9 cellular contexts compared by ENCODE assay signal in the genomic region with DNA sequence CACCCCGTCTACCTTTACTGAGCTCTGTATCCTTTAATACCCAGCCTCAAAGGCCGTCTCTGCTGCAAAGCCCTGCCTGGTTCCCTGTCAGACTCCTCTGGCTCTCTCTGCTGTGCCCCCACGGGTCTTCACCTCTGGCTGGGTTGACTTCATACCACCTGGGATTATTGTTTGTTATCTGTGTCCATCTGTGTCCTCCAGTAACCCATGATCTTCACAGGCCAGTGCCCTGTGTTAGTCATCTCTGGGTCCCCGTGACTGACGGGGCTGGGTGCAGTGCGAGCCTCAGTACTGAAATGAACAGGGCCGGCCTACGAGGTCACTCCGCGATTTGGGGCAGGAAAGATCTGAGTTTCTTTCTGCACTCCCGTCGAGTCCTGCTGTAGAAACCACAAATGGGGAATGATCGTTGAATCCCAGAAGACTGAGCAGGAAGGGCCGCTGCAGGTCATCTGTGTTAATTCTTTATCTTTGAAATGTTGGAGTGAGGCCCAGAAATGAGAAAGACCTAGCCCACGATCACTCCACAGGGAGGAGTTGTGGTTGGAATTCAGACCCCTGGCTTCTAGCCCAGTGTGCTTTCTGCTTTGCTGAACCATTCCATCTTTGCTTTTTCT. TPM values are rescaled to one million over a fixed set of nuclear protein-coding genes. Genes with fewer than 3 reads are reported as not detected.
DNase-seq lines count a peak whose midpoint lies in the region; ATAC-seq and TF ChIP-seq lines count a peak whose summit lies in the region.
"Had no signal": no experiment of that assay in that cellular context is flagged by ENCODE, and none has a peak within 500 bp of the region (broad histone marks: within the 10 kb centered on the region; RNA-seq: fewer than 3 reads in every experiment).

No MANE protein-coding gene starts in this region.

- H3K4me1 ChIP-seq in adipocyte (ENCODE audit: control insufficient read depth, insufficient read depth, low read length) (peaks cover 56% of the 10 kb centered on the region), thyroid gland (peaks cover 23 to 64% of the 10 kb centered on the region in 2 donors)
- H3K4me1 ChIP-seq in effector memory CD4-positive, alpha-beta T cell (ENCODE audit: control insufficient read depth, insufficient read depth, low read length, poor library complexity, severe bottlenecking), result no peaks in the 10 kb centered on the region

- DNase-seq in HT1080 (ENCODE audit: low read depth) (peak; percentile 72), adipocyte (ENCODE audit: low read depth) (peak; percentile 75), islet precursor cell (peak; percentile 53), thyroid gland (peak; percentile 89 to 92), Calu3 (no peak)
- no peak for DNase-seq in effector memory CD4-positive, alpha-beta T cell
- DNase-seq: activated B cell treated with CpG ODN at 0.5 μM for 24 hours had no signal

- H3K27ac Mint-ChIP-seq in Calu3 (ENCODE audit: unreplicated experiment), result no peak overlapping the region
- H3K27ac Mint-ChIP-seq: activated B cell treated with CpG ODN at 0.5 μM for 24 hours, memory B cell had no signal

- BruUV-seq in Calu3 (replicated peaks; lab: Mats Ljungman, UMichigan), result no TSS peak

- peaks cover 94% of the 10 kb centered on the region for H3K27me3 Mint-ChIP-seq in Calu3 (ENCODE audit: unreplicated experiment)

- intact Hi-C loops in thyroid gland (cut with DNase I), result no loop called here
- intact Hi-C loops in Calu3 (cut with micrococcal nuclease; ENCODE audit: unreplicated experiment), result no loop called here

- H3K4me1 Mint-ChIP-seq in Calu3 (ENCODE audit: low read depth, unreplicated experiment), result peaks cover 10% of the 10 kb centered on the region

- no peaks in the 10 kb centered on the region for H3K9me3 Mint-ChIP-seq in Calu3 (ENCODE audit: low read depth, unreplicated experiment)
- H3K9me3 Mint-ChIP-seq: activated B cell treated with CpG ODN at 0.5 μM for 24 hours, memory B cell had no signal

- ATAC-seq in GM19035 (IDR thresholded peaks at IDR 0.05; ENCODE audit: unreplicated experiment), result no peak

- TF ChIP-seq CTCF in thyroid gland (IDR thresholded peaks at IDR 0.05) (peak in 1 of 6 experiments; percentile 4), Calu3 (IDR thresholded peaks at IDR 0.05; ENCODE audit: unreplicated experiment) (no peak)

- peak overlapping the region; percentile 56 for H3K9ac ChIP-seq in adipocyte (ENCODE audit: low read length)

- H3K36me3 Mint-ChIP-seq in Calu3 (ENCODE audit: insufficient read depth, unreplicated experiment), result no peaks in the 10 kb centered on the region
- H3K36me3 Mint-ChIP-seq: memory B cell had no signal

- H3K27me3 ChIP-seq in adipocyte (replicated peaks; ENCODE audit: control insufficient read depth, insufficient read depth, low read length) (peaks cover 11% of the 10 kb centered on the region), thyroid gland (no peaks in the 10 kb centered on the region)
- no peaks in the 10 kb centered on the region for H3K27me3 ChIP-seq in effector memory CD4-positive, alpha-beta T cell (replicated peaks; ENCODE audit: control insufficient read depth, insufficient read depth, low read length, poor library complexity, severe bottlenecking)

- H3K27ac ChIP-seq in thyroid gland, result peak overlapping the region; percentile 91 to 99 (median 98)
- no peak overlapping the region for H3K27ac ChIP-seq in effector memory CD4-positive, alpha-beta T cell (ENCODE audit: insufficient read depth, low read length, poor library complexity, severe bottlenecking)

- TF ChIP-seq POLR2A in thyroid gland (IDR thresholded peaks at IDR 0.05), result peak in 1 of 2 donors; percentile 56

- CTCF ChIA-PET in Calu3 (lab: Charles Lee), result interaction anchor here (1.2 kb wide), 1 partner anchor 36 kb away, joined by 5 read pairs; no protein-coding TSS in a partner anchor

- H3K4me3 ChIP-seq in adipocyte (ENCODE audit: low read length), result peak overlapping the region; percentile 60
- no peak overlapping the region for H3K4me3 ChIP-seq in thyroid gland (replicated peaks in 1 of 3)
- H3K4me3 ChIP-seq in effector memory CD4-positive, alpha-beta T cell (ENCODE audit: insufficient read depth, low read depth, low read length, poor library complexity, severe bottlenecking), result no peak overlapping the region

- H3K36me3 ChIP-seq in adipocyte (ENCODE audit: control insufficient read depth, insufficient read depth, low read length, severe bottlenecking) (no peaks in the 10 kb centered on the region), thyroid gland (no peaks in the 10 kb centered on the region)
- no peaks in the 10 kb centered on the region for H3K36me3 ChIP-seq in effector memory CD4-positive, alpha-beta T cell (ENCODE audit: control insufficient read depth, insufficient read depth, low read length)

- no peak overlapping the region for H3K4me3 Mint-ChIP-seq in Calu3 (ENCODE audit: low read depth, unreplicated experiment)
- H3K4me3 Mint-ChIP-seq: activated B cell treated with CpG ODN at 0.5 μM for 24 hours, memory B cell had no signal

- WGBS in thyroid gland, 2 donors, result 8 to 13% methylated on average over 11 to 15 of the region's 15 CpGs

- no peaks in the 10 kb centered on the region for H3K9me3 ChIP-seq in adipocyte (ENCODE audit: control insufficient read depth, low read length)
- H3K9me3 ChIP-seq in thyroid gland, result no peaks in the 10 kb centered on the region
- H3K9me3 ChIP-seq in effector memory CD4-positive, alpha-beta T cell (ENCODE audit: control insufficient read depth, low read length), result no peaks in the 10 kb centered on the region

RNA-seq across cellular contexts. Expression of gene TUB, which starts 12.3 kb away (rescaled TPM):
- total RNA-seq in HT1080 (2014; rRNA removed; shearing (Covaris generic)), result 4.4 and 4.7 TPM in 2 replicates
- polyA plus RNA-seq in HT1080 (2015; cell fraction: cytosol; rRNA removed), result 2.0 and 2.6 TPM in 2 replicates
- polyA plus RNA-seq in HT1080 (2015; cell fraction: nucleus; rRNA removed), result 5.8 and 7.2 TPM in 2 replicates
- total RNA-seq in thyroid gland, result 10 to 100 TPM; 16.3 to 25.8 (median 22.7) TPM
- total RNA-seq in Calu3 (2022), result 1.5 and 2.2 TPM in 2 replicates
- total RNA-seq: activated B cell treated with CpG ODN at 0.5 μM for 24 hours had no signal

Comparison
In these comparisons a context has a peak if more than half of its experiments do, and no peak if none do; other contexts are left out.
1. DNase-seq: peak in HT1080 (single experiment), adipocyte (single experiment), islet precursor cell (single experiment) and thyroid gland (2 of 2); none in effector memory CD4-positive, alpha-beta T cell (0 of 3) and Calu3 (single experiment).